Comparison of ENCODE assay signal across 1 cellular context in the genomic region with DNA sequence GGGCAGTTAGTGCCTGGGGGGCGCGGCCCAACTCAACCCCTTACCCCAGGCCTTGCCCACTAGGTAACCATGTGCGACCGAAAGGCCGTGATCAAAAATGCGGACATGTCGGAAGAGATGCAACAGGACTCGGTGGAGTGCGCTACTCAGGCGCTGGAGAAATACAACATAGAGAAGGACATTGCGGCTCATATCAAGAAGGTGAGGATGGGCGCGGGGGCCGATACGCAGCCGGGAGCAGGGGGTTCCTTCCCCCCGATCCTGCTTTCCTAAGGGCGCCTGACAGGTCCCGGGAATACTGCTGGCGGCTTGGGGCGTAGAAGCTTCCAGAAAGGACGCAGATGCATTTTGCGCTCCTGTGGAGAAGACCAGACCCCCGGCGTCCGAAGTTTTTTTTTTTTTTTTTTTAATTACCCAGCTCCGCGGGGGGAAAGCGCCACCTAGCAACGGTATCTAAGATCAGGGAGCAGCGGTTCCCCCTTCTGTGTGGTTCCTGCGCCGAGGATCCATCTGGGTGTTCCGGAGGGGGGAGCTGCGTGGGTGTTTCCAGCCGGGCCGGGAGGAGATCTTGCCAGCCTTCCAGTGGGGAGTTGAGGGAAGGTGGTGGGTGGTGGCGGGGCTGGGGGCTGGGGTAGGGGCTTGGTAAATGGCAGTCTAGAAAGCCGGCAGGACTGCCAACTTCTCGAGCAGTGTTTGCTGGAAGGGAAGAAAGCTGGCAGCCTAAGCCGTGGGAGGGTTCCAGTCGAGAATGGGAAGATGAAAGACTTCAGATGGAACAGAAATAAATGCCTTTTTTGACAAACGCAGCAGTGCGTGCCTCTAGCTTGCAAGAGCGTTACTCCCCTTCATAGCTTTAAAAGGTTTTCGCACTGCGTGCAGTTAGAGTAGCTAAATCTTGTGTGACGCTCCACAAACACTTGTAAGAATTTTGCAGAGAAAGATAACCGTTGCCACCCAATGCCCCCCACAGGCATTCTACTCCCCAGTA.
TF ChIP-seq lines count a peak whose summit lies in the region.

No MANE protein-coding gene starts in this region.

TF ChIP-seq in IMR-90, 13 proteins besides CTCF, POLR2A, EP300 and RAD21:
- TF ChIP-seq SMC3 (IDR thresholded peaks at IDR 0.05; ENCODE audit: low read depth, low read length) (peak; percentile 19; the same call in 1 of the 2 replicates), FOS (IDR thresholded peaks at IDR 0.05; ENCODE audit: low read depth, low read length) (no peak), RCOR1 (IDR thresholded peaks at IDR 0.05; ENCODE audit: insufficient replicate concordance, low read length) (no peak), MXI1 (IDR thresholded peaks at IDR 0.05; ENCODE audit: borderline replicate concordance, low read depth, low read length) (peak; percentile 31; the same call in 1 of the 2 replicates)
